In the genomic region with DNA sequence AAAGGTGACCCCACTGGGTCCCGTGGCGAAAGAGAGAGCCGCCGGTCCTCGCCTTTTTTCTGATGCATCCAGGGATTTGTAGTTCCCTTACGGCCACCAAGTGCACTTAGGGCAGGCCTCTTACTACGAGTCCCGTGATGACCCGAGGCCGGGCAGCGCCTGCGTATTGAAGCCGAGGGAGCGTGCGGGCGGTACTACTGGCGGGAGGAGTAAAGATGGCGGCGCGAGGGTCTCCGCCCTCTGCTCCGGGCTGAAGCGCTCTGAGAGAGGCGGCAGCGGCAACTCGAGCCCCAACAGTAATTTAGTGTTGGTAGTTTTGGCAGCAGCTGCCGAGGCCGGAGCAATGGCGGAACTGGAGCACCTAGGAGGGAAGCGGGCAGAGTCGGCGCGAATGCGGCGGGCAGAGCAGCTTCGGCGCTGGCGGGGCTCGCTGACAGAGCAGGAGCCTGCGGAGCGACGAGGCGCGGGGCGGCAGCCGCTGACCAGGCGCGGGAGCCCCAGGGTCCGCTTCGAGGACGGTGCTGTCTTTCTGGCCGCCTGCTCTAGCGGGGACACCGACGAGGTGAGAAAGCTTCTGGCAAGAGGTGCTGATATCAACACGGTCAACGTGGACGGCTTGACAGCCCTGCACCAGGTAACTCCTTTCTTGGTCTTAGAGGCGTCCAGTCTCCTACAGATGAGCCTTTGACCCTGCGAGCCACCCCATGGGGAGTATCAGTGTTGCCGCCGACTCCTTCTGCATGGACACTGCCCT, we compare ENCODE assay signal across 8 cellular contexts. TPM values are rescaled to one million over a fixed set of nuclear protein-coding genes. Genes with fewer than 3 reads are reported as not detected.
DNase-seq lines count a peak whose midpoint lies in the region; ATAC-seq and TF ChIP-seq lines count a peak whose summit lies in the region.

PPP1R12B (plus strand) TSS at position 191 of the 754 bp plus-strand sequence; CDS start at position 344, 153 bp downstream.

- intact Hi-C loops in IMR-90 (cut with micrococcal nuclease), result loop anchor here (5.0 kb wide), 1 partner anchor 109 kb away; no protein-coding TSS in a partner anchor
- intact Hi-C loops in mucosa of descending colon (cut with DNase I, micrococcal nuclease), result no loop called here

- H3K9ac ChIP-seq in IMR-90 (ENCODE audit: low read depth, low read length), result peak within 1 kb of the TSS; percentile 75

- H4K8ac ChIP-seq in IMR-90 (ENCODE audit: low read depth in 2 of 2, low read length in 2 of 2), result peak within 1 kb of the TSS in 1 of 2 experiments; percentile 78; a peak in 1 of 4 replicates

- H2AK9ac ChIP-seq in IMR-90 (replicated peaks; ENCODE audit: low read depth, low read length, poor library complexity), result peak within 1 kb of the TSS; percentile 86

- peaks cover 5 to 33% of the 10 kb centered on the region in 2 experiments for H3K79me1 ChIP-seq in IMR-90 (ENCODE audit: low read depth in 1 of 2, low read length in 2 of 2)

- TF ChIP-seq CTCF in IMR-90 (conservative IDR thresholded peaks at IDR 0.05; ENCODE audit: low read depth, low read length) (no peak), epithelial cell of esophagus (IDR thresholded peaks at IDR 0.05; ENCODE audit: insufficient read depth, low read depth, low read length, missing control alignments) (no peak), mucosa of descending colon (IDR thresholded peaks at IDR 0.05) (no peak)

- H2BK20ac ChIP-seq in IMR-90 (ENCODE audit: low read depth, low read length), result no peak within 1 kb of the TSS

- H3K36me3 ChIP-seq in IMR-90 (ENCODE audit: control insufficient read depth, insufficient read depth, low read length) (no peaks in the 10 kb centered on the region), mucosa of descending colon (ENCODE audit: low read depth) (peaks cover 5% of the 10 kb centered on the region)

- H2AK5ac ChIP-seq in IMR-90 (ENCODE audit: low read depth, low read length), result 0 out of 2 replicates have a peak within 1 kb of the TSS, but pooled peaks have one; percentile 3

- 0 out of 2 replicates have a peak within 1 kb of the TSS, but pooled peaks have one; percentile 7 for H3K56ac ChIP-seq in IMR-90 (ENCODE audit: extremely low read depth, insufficient read depth, low read length)

- no peaks in the 10 kb centered on the region for H3K9me1 ChIP-seq in IMR-90 (ENCODE audit: insufficient read depth, low read length)

- no TSS peak for BruUV-seq in IMR-90 (replicated peaks; lab: Mats Ljungman, UMichigan)

- H2BK120ac ChIP-seq in IMR-90 (ENCODE audit: low read depth, low read length), result peak within 1 kb of the TSS; percentile 64; the same call in 1 of the 2 replicates

- H3K4me1 ChIP-seq in IMR-90 (ENCODE audit: control insufficient read depth, insufficient read depth, low read length) (peaks cover 3% of the 10 kb centered on the region), mucosa of descending colon (ENCODE audit: low read depth) (peaks cover 7% of the 10 kb centered on the region)

- DNase-seq in DMS 273 (lab: John Stamatoyannopoulos, UW; ENCODE audit: unreplicated experiment) (peak; percentile 99), IMR-90 (peak; percentile 99), OCI-M1 (lab: John Stamatoyannopoulos, UW) (peak; percentile 99), activated T-cell treated with anti-CD3 and anti-CD28 coated beads for 24 hours (ENCODE audit: low read depth) (peak; percentile 94), epithelial cell of esophagus (ENCODE audit: low read depth) (peak; percentile 99), mucosa of descending colon (peak; percentile 96 to 98 (median 97))
- peak; percentile 93 for DNase-seq in stimulated activated CD8-positive, alpha-beta memory T cell treated with anti-CD3 and anti-CD28 coated beads, Interleukin-4, amount 100 ng/mL, for 24 hours (ENCODE audit: low read depth)

- H3K4ac ChIP-seq in IMR-90 (ENCODE audit: low read depth, low read length), result peak within 1 kb of the TSS; percentile 72

- no peaks in the 10 kb centered on the region for H3K27me3 ChIP-seq in IMR-90 (ENCODE audit: control insufficient read depth, insufficient read depth, low read length)

- peak within 1 kb of the TSS; percentile 58 for H2BK5ac ChIP-seq in IMR-90 (ENCODE audit: low read depth, low read length, poor library complexity, severe bottlenecking)

- no peak for TF ChIP-seq RAD21 in IMR-90 (IDR thresholded peaks at IDR 0.05; ENCODE audit: low read length)

- ATAC-seq in GM21528 (IDR thresholded peaks at IDR 0.05; ENCODE audit: low FRiP score, unreplicated experiment), result peak; percentile 96
- peak; percentile 99 for ATAC-seq in IMR-90 (ENCODE audit: low read depth)
- ATAC-seq in mucosa of descending colon, result peak; percentile 99

- peak; percentile 91 for TF ChIP-seq POLR2A in IMR-90 (IDR thresholded peaks at IDR 0.05; ENCODE audit: low read depth, low read length)

- in situ Hi-C loops in IMR-90 (cut with MboI; ENCODE audit: low sequenced_read_pairs), result loop anchor here (10.0 kb wide), 1 partner anchor 266 kb away; no protein-coding TSS in a partner anchor

- CTCF ChIA-PET in IMR-90 (lab: Yijun Ruan, JAX), result interaction anchor here (0.6 kb wide), 1 partner anchor 24 kb away, joined by 3 read pairs; no protein-coding TSS in a partner anchor

- no peak within 1 kb of the TSS for H4K5ac ChIP-seq in IMR-90 (ENCODE audit: low read depth, low read length)

- peaks cover 3% of the 10 kb centered on the region for H4K20me1 ChIP-seq in IMR-90 (ENCODE audit: insufficient read depth, low read length)

- H3K4me2 ChIP-seq in IMR-90 (ENCODE audit: low read depth, low read length), result peak within 1 kb of the TSS; percentile 92

- dilution Hi-C loops in IMR-90 (cut with HindIII; ENCODE audit: low sequenced_read_pairs, unreplicated experiment), result no loop called here

- H3K4me3 ChIP-seq in IMR-90 (ENCODE audit: insufficient read depth, low read depth, low read length), result peak within 1 kb of the TSS; percentile 74
- peak within 1 kb of the TSS; percentile 95 for H3K4me3 ChIP-seq in epithelial cell of esophagus (ENCODE audit: low read length)
- peak within 1 kb of the TSS; percentile 97 for H3K4me3 ChIP-seq in mucosa of descending colon

- 0% methylated on average over 41 of the region's 62 CpGs; no CpG with 5 or more reads in 1 of the 2 experiments for whole genome bisulfite sequencing in IMR-90 (ENCODE audit: extremely low coverage in 2 of 2, insufficient read length in 1 of 2), 2 experiments

- peak within 1 kb of the TSS; percentile 57 for H4K91ac ChIP-seq in IMR-90 (ENCODE audit: insufficient read depth, low read depth, low read length)

- H2AFZ ChIP-seq in IMR-90 (replicated peaks; ENCODE audit: low read length, poor library complexity), result peak within 1 kb of the TSS; percentile 99

- H3K18ac ChIP-seq in IMR-90 (ENCODE audit: low read depth, low read length), result no peak within 1 kb of the TSS; the same call in 1 of the 2 replicates

- no peaks in the 10 kb centered on the region for H3K9me3 ChIP-seq in IMR-90 (ENCODE audit: control insufficient read depth, insufficient read depth, low read length)
- H3K9me3 ChIP-seq in mucosa of descending colon, result no peaks in the 10 kb centered on the region

- H2BK15ac ChIP-seq in IMR-90 (ENCODE audit: low read depth, low read length), result no peak within 1 kb of the TSS

- H3K23ac ChIP-seq in IMR-90 (ENCODE audit: low read depth, low read length), result peak within 1 kb of the TSS; percentile 91

- peak within 1 kb of the TSS; percentile 75 for H3K14ac ChIP-seq in IMR-90 (replicated peaks; ENCODE audit: low read depth, low read length)

- POLR2A ChIA-PET in IMR-90 (lab: Charles Lee; ENCODE audit: unreplicated experiment), result no interaction called here

- H3K27ac ChIP-seq in IMR-90 (ENCODE audit: insufficient read depth, low read length), result peak within 1 kb of the TSS; percentile 66

TF ChIP-seq in IMR-90, 13 proteins besides CTCF, POLR2A, EP300 and RAD21:
- TF ChIP-seq CEBPB (IDR thresholded peaks at IDR 0.05; ENCODE audit: low read depth, low read length) (peak; percentile 76), ELK1 (IDR thresholded peaks at IDR 0.05; ENCODE audit: borderline replicate concordance, low read depth, low read length) (no peak), MXI1 (IDR thresholded peaks at IDR 0.05; ENCODE audit: borderline replicate concordance, low read depth, low read length) (peak; percentile 49; the same call in 1 of the 2 replicates), USF2 (IDR thresholded peaks at IDR 0.05; ENCODE audit: low read depth, low read length) (peak; percentile 84), BHLHE40 (IDR thresholded peaks at IDR 0.05; ENCODE audit: low read depth, low read length) (peak; percentile 91), RFX5 (IDR thresholded peaks at IDR 0.05; ENCODE audit: low read depth, low read length) (no peak), MAFK (IDR thresholded peaks at IDR 0.05; ENCODE audit: low read depth, low read length) (no peak)

RNA-seq across cellular contexts. Expression of gene PPP1R12B, which starts in this region (rescaled TPM):
- total RNA-seq in IMR-90 (2012; rRNA removed) (12.0 and 22.8 TPM in 2 replicates), mucosa of descending colon (100 to 1,000 TPM in 1 of 3 donors, 10 to 100 TPM in 2; 80.9 to 655 (median 89.0) TPM)
- polyA plus RNA-seq in IMR-90 (2012; rRNA removed), result 8.1 and 8.5 TPM in 2 replicates
- 1.3 and 2.5 TPM in 2 replicates for polyA plus RNA-seq in IMR-90 (2012; cell fraction: cytosol; rRNA removed)
- 9.7 and 44.2 TPM in 2 replicates for polyA plus RNA-seq in IMR-90 (2012; cell fraction: nucleus; rRNA removed; ENCODE audit: low replicate concordance)

Comparison
In these comparisons a context has a peak if more than half of its experiments do, and no peak if none do; other contexts are left out.
1. Peak in every context shown above with its lines: DNase-seq, ATAC-seq, H3K4me3 ChIP-seq and H3K27ac ChIP-seq.